In genomic region chr1:153926405-153926804, GRCh38 we compare ENCODE assay signal across 29 cellular contexts.
"Had no signal": no experiment of that assay in that cellular context is flagged by ENCODE, and none has a peak within 500 bp of the region (broad histone marks: within the 10 kb centered on the region; RNA-seq: fewer than 3 reads in every experiment).

No MANE protein-coding gene starts in this region.

- FAIRE-seq: endometrium, islet of Langerhans had no signal

- H3K4me3 Mint-ChIP-seq: effector memory CD8-positive, alpha-beta T cell; stimulated activated memory B cell treated with anti-CD40 and anti-IgM and Interleukin-4, amounts not matched to agents 10 μg/mL and 1 μg/mL and 100 μg/mL, for 72 hours; stimulated activated naive CD8-positive, alpha-beta T cell treated with anti-CD3 and anti-CD28 coated beads, Interleukin-15, Interleukin-2, amounts not matched to agents 100 ng/mL and 50 ng/mL, for 24 hours had no signal

- ATAC-seq: effector memory CD8-positive, alpha-beta T cell; heart right ventricle; left cardiac atrium; left lung; naive thymus-derived CD4-positive, alpha-beta T cell; stimulated activated memory B cell treated with anti-CD40 and anti-IgM and Interleukin-4, amounts not matched to agents 10 μg/mL and 1 μg/mL and 100 μg/mL, for 72 hours; upper lobe of right lung had no signal

- H3K27ac Mint-ChIP-seq: effector memory CD8-positive, alpha-beta T cell; stimulated activated naive CD8-positive, alpha-beta T cell treated with anti-CD3 and anti-CD28 coated beads, Interleukin-15, Interleukin-2, amounts not matched to agents 100 ng/mL and 50 ng/mL, for 24 hours had no signal

- H3K9me3 ChIP-seq: esophagus squamous epithelium, heart right ventricle, left lung, prostate gland, right atrium auricular region, spleen, suprapubic skin, transverse colon, upper lobe of right lung, uterus had no signal

- H3K27ac ChIP-seq: coronary artery, esophagus squamous epithelium, heart right ventricle, left lung, prostate gland, right atrium auricular region, skin epidermis, spleen, suprapubic skin, transverse colon, upper lobe of right lung, uterus had no signal

- H3K9me3 Mint-ChIP-seq: effector memory CD8-positive, alpha-beta T cell; nephron; stimulated activated memory B cell treated with anti-CD40 and anti-IgM and Interleukin-4, amounts not matched to agents 10 μg/mL and 1 μg/mL and 100 μg/mL, for 72 hours; stimulated activated naive CD8-positive, alpha-beta T cell treated with anti-CD3 and anti-CD28 coated beads, Interleukin-15, Interleukin-2, amounts not matched to agents 100 ng/mL and 50 ng/mL, for 24 hours had no signal

- H3K4me1 ChIP-seq: uterus had no signal

- H3K27me3 Mint-ChIP-seq: effector memory CD8-positive, alpha-beta T cell; stimulated activated memory B cell treated with anti-CD40 and anti-IgM and Interleukin-4, amounts not matched to agents 10 μg/mL and 1 μg/mL and 100 μg/mL, for 72 hours; stimulated activated naive CD8-positive, alpha-beta T cell treated with anti-CD3 and anti-CD28 coated beads, Interleukin-15, Interleukin-2, amounts not matched to agents 100 ng/mL and 50 ng/mL, for 24 hours had no signal

- H3K4me3 ChIP-seq: coronary artery, esophagus squamous epithelium, heart right ventricle, left lung, prostate gland, right atrium auricular region, skin epidermis, spleen, suprapubic skin, transverse colon, upper lobe of right lung, uterus had no signal

- H3K27me3 ChIP-seq: esophagus squamous epithelium, heart right ventricle, left lung, right atrium auricular region, spleen, suprapubic skin, transverse colon, upper lobe of right lung, uterus had no signal

- DNase-seq: dermis blood vessel endothelial cell; effector memory CD8-positive, alpha-beta T cell; erythroblast; esophagus squamous epithelium; foreskin melanocyte; glutamatergic neuron; heart right ventricle; hippocampal formation; left cardiac atrium; left lung; mesendoderm; midbrain; naive thymus-derived CD4-positive, alpha-beta T cell; nucleus accumbens; spleen; stimulated activated CD4-positive, alpha-beta T cell treated with anti-CD3 and anti-CD28 coated beads, Interleukin-4, amount 100 ng/mL, for 4 hours; transverse colon; uterus had no signal

- H3K36me3 ChIP-seq: transverse colon, uterus had no signal
